Comparison of ENCODE assay signal across 21 cellular contexts in the genomic region with DNA sequence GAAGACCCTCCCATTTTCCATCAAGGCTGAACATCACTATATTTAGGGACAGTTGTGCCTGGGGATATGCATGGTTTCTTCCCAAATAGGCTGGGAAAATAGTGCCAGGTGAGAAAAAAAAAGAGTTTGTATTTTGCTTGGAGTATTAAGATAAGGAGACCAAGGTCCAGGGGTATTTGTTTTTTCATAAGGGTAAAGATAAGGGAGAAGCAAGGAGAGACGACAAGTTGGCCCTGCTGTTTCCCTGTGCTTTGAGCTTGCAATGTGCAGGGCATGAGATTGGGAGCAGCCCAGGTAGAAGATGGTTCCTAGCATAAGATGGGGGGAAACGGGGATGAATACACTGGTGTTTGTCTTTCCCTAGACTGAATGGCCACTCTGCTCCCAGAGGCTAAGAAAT. TPM values are rescaled to one million over a fixed set of nuclear protein-coding genes. Genes with fewer than 3 reads are reported as not detected.
"Had no signal": no experiment of that assay in that cellular context is flagged by ENCODE, and none has a peak within 500 bp of the region (broad histone marks: within the 10 kb centered on the region; RNA-seq: fewer than 3 reads in every experiment).

No MANE protein-coding gene starts in this region.

- H3K4me1 ChIP-seq: left lung, psoas muscle, sigmoid colon, spleen, tibial nerve, upper lobe of right lung, uterus had no signal

- H3K4me3 ChIP-seq: left lung, psoas muscle, sigmoid colon, spleen, thoracic aorta, tibial nerve, upper lobe of right lung, uterus had no signal

- H3K36me3 ChIP-seq: left lung, sigmoid colon, spleen, thoracic aorta, tibial nerve, upper lobe of right lung, uterus had no signal

- H3K27me3 ChIP-seq: left lung, sigmoid colon, spleen, tibial nerve, upper lobe of right lung had no signal

- ATAC-seq: effector memory CD8-positive, alpha-beta T cell; left lung; naive thymus-derived CD8-positive, alpha-beta T cell; psoas muscle; right cardiac atrium; stimulated activated memory B cell treated with anti-CD40 and anti-IgM and Interleukin-4, amounts not matched to agents 10 μg/mL and 1 μg/mL and 100 μg/mL, for 72 hours; stimulated activated naive CD8-positive, alpha-beta T cell treated with anti-CD3 and anti-CD28 coated beads, Interleukin-15, Interleukin-2, amounts not matched to agents 100 U/mL and 50 U/mL, for 24 hours; upper lobe of right lung had no signal

- H3K9me3 ChIP-seq: left lung, psoas muscle, sigmoid colon, thoracic aorta, tibial nerve, upper lobe of right lung, uterus had no signal

- H3K27ac ChIP-seq: left lung, psoas muscle, sigmoid colon, spleen, thoracic aorta, tibial nerve, upper lobe of right lung, uterus had no signal

- DNase-seq: cortex of kidney; effector memory CD8-positive, alpha-beta T cell; left lung; mesenchymal stem cell; midbrain; naive thymus-derived CD8-positive, alpha-beta T cell; nephron progenitor cell; nucleus accumbens; posterior cingulate gyrus; psoas muscle; right cardiac atrium; sigmoid colon; spleen; stimulated activated CD4-positive, alpha-beta T cell treated with anti-CD3 and anti-CD28 coated beads, Interleukin-4, amount 100 ng/mL, for 4 hours; stimulated activated naive CD8-positive, alpha-beta T cell treated with anti-CD3 and anti-CD28 coated beads, Interleukin-15, Interleukin-2, amounts not matched to agents 100 U/mL and 50 U/mL, for 24 hours; upper lobe of right lung; uterus had no signal

RNA-seq across cellular contexts. Expression of gene GPR39, which starts 8.8 kb away (rescaled TPM):
- total RNA-seq: dermis microvascular lymphatic vessel endothelial cell; naive thymus-derived CD8-positive, alpha-beta T cell; psoas muscle; right cardiac atrium; spleen had no signal
- polyA plus RNA-seq: naive thymus-derived CD8-positive, alpha-beta T cell; right cardiac atrium had no signal
